Comparison of ENCODE assay signal across 27 cellular contexts in the genomic region with DNA sequence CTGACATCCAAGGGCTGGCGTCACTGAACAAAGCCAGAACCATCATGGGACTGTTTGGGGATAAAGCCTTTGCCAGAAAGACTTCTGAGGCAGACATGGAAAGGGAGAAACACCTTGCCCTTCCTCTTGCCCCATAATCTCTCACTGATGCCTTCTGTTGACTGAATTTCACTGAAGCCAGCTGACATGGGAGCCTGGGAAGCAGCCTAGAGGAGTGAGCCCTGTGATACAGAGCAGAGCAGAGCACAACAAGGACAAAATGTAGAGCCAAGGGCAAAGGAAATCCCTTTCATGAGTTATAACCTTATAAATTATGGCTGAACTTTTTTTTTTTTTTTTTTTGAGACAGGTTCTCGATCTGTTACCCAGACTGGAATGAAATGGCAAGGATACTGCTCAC.
"Had no signal": no experiment of that assay in that cellular context is flagged by ENCODE, and none has a peak within 500 bp of the region (broad histone marks: within the 10 kb centered on the region; RNA-seq: fewer than 3 reads in every experiment).

No MANE protein-coding gene starts in this region.

- H3K27me3 ChIP-seq: brain microvascular endothelial cell, heart left ventricle had no signal

- ATAC-seq: activated CD4-positive, alpha-beta T cell treated with anti-CD3 and anti-CD28 coated beads for 36 hours; activated CD8-positive, alpha-beta memory T cell treated with anti-CD3 and anti-CD28 coated beads, Interleukin-2, amount 10 ng/mL, durations not matched to agents 7 days and 5 days; activated CD8-positive, alpha-beta T cell treated with anti-CD3 and anti-CD28 coated beads, Interleukin-2, amount 10 ng/mL, durations not matched to agents 7 days and 5 days; esophagus mucosa had no signal

- H3K36me3 ChIP-seq: brain microvascular endothelial cell, heart left ventricle had no signal

- H3K27ac ChIP-seq: brain microvascular endothelial cell, coronary artery, dorsolateral prefrontal cortex, heart left ventricle had no signal

- H3K4me1 ChIP-seq: heart left ventricle had no signal

- DNase-seq: activated CD4-positive, alpha-beta memory T cell treated with anti-CD3 and anti-CD28 coated beads for 36 hours; activated CD4-positive, alpha-beta T cell treated with anti-CD3 and anti-CD28 coated beads for 36 hours; activated CD4-positive, alpha-beta T cell treated with anti-CD3 and anti-CD28 coated beads, Interleukin-2, amount 10 ng/mL, durations not matched to agents 24 days and 14 days; activated CD4-positive, CD25-positive, alpha-beta regulatory T cell; activated CD4-positive, CD25-positive, alpha-beta regulatory T cell treated with anti-CD3 and anti-CD28 coated beads, Interleukin-2, amount 50 U/mL, for 72 hours; activated CD8-positive, alpha-beta memory T cell treated with anti-CD3 and anti-CD28 coated beads, Interleukin-2, amount 10 ng/mL, durations not matched to agents 7 days and 5 days; activated CD8-positive, alpha-beta memory T cell treated with anti-CD3 and anti-CD28 coated beads, Interleukin-2, amount 50 U/mL, for 4 hours; activated CD8-positive, alpha-beta T cell treated with anti-CD3 and anti-CD28 coated beads, Interleukin-2, amount 10 ng/mL, durations not matched to agents 7 days and 5 days; activated effector memory CD4-positive, alpha-beta T cell treated with anti-CD3 and anti-CD28 coated beads, Interleukin-2, amount 50 U/mL, for 16 hours; activated naive CD4-positive, alpha-beta T cell treated with anti-CD3 and anti-CD28 coated beads, Interleukin-2, amount 50 U/mL, for 16 hours; activated T-cell treated with anti-CD3 and anti-CD28 coated beads, Interleukin-2, amount 50 U/mL, for 1 hour; activated T-cell treated with anti-CD3 and anti-CD28 coated beads, Interleukin-2, amount 50 U/mL, for 48 hours; amniotic stem cell; anterior cingulate cortex; brain microvascular endothelial cell; dorsolateral prefrontal cortex; effector memory CD4-positive, alpha-beta T cell; endodermal cell; foreskin fibroblast; glutamatergic neuron; heart left ventricle; T-helper 2 cell had no signal

- H3K4me3 ChIP-seq: coronary artery, dorsolateral prefrontal cortex, heart left ventricle had no signal

- FAIRE-seq: astrocyte, bronchial epithelial cell, frontal cortex had no signal

- H3K9me3 ChIP-seq: heart left ventricle had no signal
